In the genomic region with DNA sequence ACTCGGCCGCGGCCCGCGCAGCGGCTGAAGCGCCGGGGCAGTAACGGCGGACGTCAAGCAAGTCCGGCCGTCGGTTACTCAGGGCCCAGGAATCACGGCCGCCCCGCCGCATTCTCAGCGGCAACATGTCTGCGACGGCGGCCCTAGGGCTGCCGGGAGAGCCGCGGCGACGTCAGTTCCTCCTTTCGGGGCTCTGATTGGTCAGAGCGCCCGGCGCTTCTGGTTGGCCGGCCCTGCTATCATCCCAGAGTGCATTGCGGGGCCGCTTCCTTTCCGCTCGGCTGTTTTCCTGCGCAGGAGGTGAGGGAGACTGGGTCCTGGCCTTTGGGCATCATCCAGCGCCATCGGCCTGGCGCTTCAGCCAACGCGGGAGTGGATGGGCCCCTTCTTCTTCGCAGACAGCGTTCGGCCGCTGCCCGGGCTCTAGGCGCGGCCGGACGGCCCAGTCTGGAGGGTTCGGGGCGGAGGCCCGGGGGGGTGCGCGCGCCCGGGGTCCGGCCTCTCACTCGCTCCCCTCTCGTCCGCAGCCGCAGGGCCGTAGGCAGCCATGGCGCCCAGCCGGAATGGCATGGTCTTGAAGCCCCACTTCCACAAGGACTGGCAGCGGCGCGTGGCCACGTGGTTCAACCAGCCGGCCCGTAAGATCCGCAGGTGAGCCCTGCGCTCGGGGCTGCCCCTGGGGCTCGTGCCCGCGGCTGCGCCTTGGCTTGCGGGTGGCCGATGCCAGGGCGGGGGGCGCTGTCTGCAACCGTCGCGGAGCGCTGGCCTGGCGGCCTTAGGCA, we compare ENCODE assay signal across 8 cellular contexts. TPM values are rescaled to one million over a fixed set of nuclear protein-coding genes. Genes with fewer than 3 reads are reported as not detected.
DNase-seq lines count a peak whose midpoint lies in the region; ATAC-seq and TF ChIP-seq lines count a peak whose summit lies in the region.

Gene RPL13, plus strand, starts transcription at position 270 of the 782 bp plus-strand sequence. Its CDS starts 278 bp downstream, at position 548.

- peak within 1 kb of the TSS; percentile 90 to 98 for H3K27ac Mint-ChIP-seq in natural killer cell

- peak; percentile 98 for TF ChIP-seq POLR2A in Raji (IDR thresholded peaks at IDR 0.05; ENCODE audit: insufficient read depth, low read depth, low read length)

- intact Hi-C loops in natural killer cell (cut with micrococcal nuclease) = loop anchor here (2.0 to 10.0 kb wide), 3 partner anchors 52 to 94 kb away; partner anchors contain the start of genes ANKRD11, CHMP1A, SPATA33 and SPG7

- H3K4me3 Mint-ChIP-seq in natural killer cell = peak within 1 kb of the TSS; percentile 99

- ATAC-seq in natural killer cell = peak; percentile 93 to 98 (median 94)

- H3K27me3 Mint-ChIP-seq in natural killer cell (ENCODE audit: low read depth in 2 of 2) = no peaks in the 10 kb centered on the region

- no peaks in the 10 kb centered on the region for H3K9me3 Mint-ChIP-seq in natural killer cell

- DNase-seq in EH (ENCODE audit: low read depth) = peak; percentile 97
- DNase-seq in H4 (ENCODE audit: low spot score) = peak; percentile 94
- DNase-seq in M059J (ENCODE audit: low read depth) = peak; percentile 95
- peak; percentile 89 for DNase-seq in activated T-helper 9 cell treated with anti-CD3 and anti-CD28 coated beads, Interleukin-2, amount 50 U/mL, for 16 hours (ENCODE audit: low read depth)
- peak; percentile 93 for DNase-seq in fibroblast of peridontal ligament (ENCODE audit: extremely low read depth)
- DNase-seq in natural killer cell = peak; percentile 90
- DNase-seq in stimulated activated naive CD4-positive, alpha-beta T cell (lab: John Stamatoyannopoulos, UW) = peak; percentile 89 to 93 (median 91)

- H3K36me3 Mint-ChIP-seq in natural killer cell = peaks cover 11% of the 10 kb centered on the region

- TF ChIP-seq CTCF in natural killer cell (IDR thresholded peaks at IDR 0.05) = no peak

- peaks cover 28 to 36% of the 10 kb centered on the region in 2 donors for H3K4me1 Mint-ChIP-seq in natural killer cell

RNA-seq across cellular contexts. Expression of gene RPL13, which starts in this region (rescaled TPM):
- total RNA-seq in H4 (2014; rRNA removed; shearing (Covaris generic)) = 3,458 and 4,141 TPM in 2 replicates
- total RNA-seq in M059J (2014; rRNA removed; shearing (Covaris generic)) = 2,167 and 2,261 TPM in 2 replicates
- total RNA-seq in natural killer cell = 1,000 to 10,000 TPM; 1,286 to 1,549 (median 1,294) TPM

Comparison
In these comparisons a context has a peak if more than half of its experiments do, and no peak if none do; other contexts are left out.
1. Peak in every context shown above with its lines: DNase-seq and ATAC-seq.